Comparison of ENCODE assay signal across 13 cellular contexts in genomic region chr3:96331341-96331740, GRCh38.
DNase-seq lines count a peak whose midpoint lies in the region; ATAC-seq and TF ChIP-seq lines count a peak whose summit lies in the region.
"Had no signal": no experiment of that assay in that cellular context is flagged by ENCODE, and none has a peak within 500 bp of the region (broad histone marks: within the 10 kb centered on the region; RNA-seq: fewer than 3 reads in every experiment).

No MANE protein-coding gene starts in this region.

- H3K9ac ChIP-seq in PC-3 (ENCODE audit: low read length), result no peak overlapping the region

- H4K20me1 ChIP-seq in PC-3 (ENCODE audit: low read length), result no peaks in the 10 kb centered on the region

- H3K4me3 ChIP-seq in PC-3 (ENCODE audit: low read length) (no peak overlapping the region), left ventricle myocardium inferior (no peak overlapping the region)
- H3K4me3 ChIP-seq: gastroesophageal sphincter had no signal

- no peaks in the 10 kb centered on the region for H3K79me2 ChIP-seq in PC-3 (ENCODE audit: low read length)

- H3K36me3 ChIP-seq in PC-3 (ENCODE audit: low read depth, low read length) (no peaks in the 10 kb centered on the region), left ventricle myocardium inferior (no peaks in the 10 kb centered on the region)
- H3K36me3 ChIP-seq: gastroesophageal sphincter had no signal

- CTCF ChIA-PET in PC-3 (lab: Charles Lee), result interaction anchor here (0.6 kb wide), 1 partner anchor 195 kb away, joined by 3 read pairs; no protein-coding TSS in a partner anchor

- TF ChIP-seq CTCF in PC-3 (conservative IDR thresholded peaks at IDR 0.05; ENCODE audit: low read depth, low read length) (peak; percentile 75), foreskin keratinocyte (conservative IDR thresholded peaks at IDR 0.05) (peak; percentile 73), left ventricle myocardium inferior (IDR thresholded peaks at IDR 0.05; ENCODE audit: borderline replicate concordance) (no peak)

- POLR2A ChIA-PET in PC-3 (lab: Charles Lee; ENCODE audit: unreplicated experiment), result interaction anchor here (0.6 to 0.7 kb wide), 2 partner anchors 365 to 1516 kb away, joined by 3 read pairs; no protein-coding TSS in a partner anchor

- no peaks in the 10 kb centered on the region for H3K27me3 ChIP-seq in PC-3 (ENCODE audit: low read length)
- no peaks in the 10 kb centered on the region for H3K27me3 ChIP-seq in foreskin keratinocyte
- H3K27me3 ChIP-seq in left ventricle myocardium inferior (ENCODE audit: low read depth), result no peaks in the 10 kb centered on the region
- H3K27me3 ChIP-seq: gastroesophageal sphincter had no signal

- intact Hi-C loops in PC-3 (cut with micrococcal nuclease) (loop anchor here (1.0 to 10.0 kb wide), 7 partner anchors 151 to 1323 kb away; no protein-coding TSS in a partner anchor), left ventricle myocardium inferior (cut with micrococcal nuclease) (no loop called here)

- no TSS peak for BruUV-seq in PC-3 (replicated peaks; lab: Mats Ljungman, UMichigan)

- peak; percentile 57 for TF ChIP-seq RAD21 in Ishikawa (IDR thresholded peaks at IDR 0.05; ENCODE audit: low read depth)

- H3F3A ChIP-seq in PC-3 (ENCODE audit: low read length, unreplicated experiment), result no peaks in the 10 kb centered on the region

- H2AFZ ChIP-seq in PC-3 (ENCODE audit: low read length), result no peak overlapping the region

- no peak overlapping the region for H3K4me2 ChIP-seq in PC-3 (ENCODE audit: low read length)

- H3K9me3 ChIP-seq in PC-3 (ENCODE audit: low read length) (no peaks in the 10 kb centered on the region), left ventricle myocardium inferior (replicated peaks) (no peaks in the 10 kb centered on the region)
- H3K9me3 ChIP-seq: gastroesophageal sphincter had no signal

- ATAC-seq in PC-3, result peak; percentile 75
- ATAC-seq in foreskin keratinocyte, result peak; percentile 71
- ATAC-seq: activated naive CD4-positive, alpha-beta T cell treated with anti-CD3 and anti-CD28 coated beads, Interleukin-2, amount 50 U/mL, for 72 hours; gastroesophageal sphincter; left cardiac atrium had no signal

- TF ChIP-seq EP300 in Ishikawa (IDR thresholded peaks at IDR 0.05; ENCODE audit: borderline replicate concordance), result no peak

- DNase-seq in DMS53 treated with DMSO at 0.1 percent for 48 hours (lab: John Stamatoyannopoulos, UW; ENCODE audit: unreplicated experiment) (peak; percentile 13), PC-3 (peak; percentile 59), foreskin keratinocyte (peak in 1 of 2 donors; percentile 31), left ventricle myocardium inferior (no peak), RPMI8226 (no peak), CD1c-positive myeloid dendritic cell (ENCODE audit: extremely low spot score) (no peak), germinal center (ENCODE audit: low spot score) (no peak)
- DNase-seq: activated CD8-positive, alpha-beta memory T cell treated with anti-CD3 and anti-CD28 coated beads for 24 hours; left cardiac atrium; T-helper 9 cell had no signal

- H3K9me2 ChIP-seq in PC-3 (replicated peaks; ENCODE audit: low read length), result no peaks in the 10 kb centered on the region

- H3K4me1 ChIP-seq in PC-3 (ENCODE audit: insufficient read depth, low read length) (peaks cover 6% of the 10 kb centered on the region; the same call in 1 of the 2 replicates), foreskin keratinocyte (no peaks in the 10 kb centered on the region), left ventricle myocardium inferior (no peaks in the 10 kb centered on the region)
- H3K4me1 ChIP-seq: gastroesophageal sphincter had no signal

- H3K27ac ChIP-seq in PC-3 (ENCODE audit: low read length), result no peak overlapping the region
- no peak overlapping the region for H3K27ac ChIP-seq in foreskin keratinocyte
- H3K27ac ChIP-seq in left ventricle myocardium inferior (replicated peaks), result no peak overlapping the region
- H3K27ac ChIP-seq: gastroesophageal sphincter had no signal

TF ChIP-seq in Ishikawa, 13 proteins besides CTCF, POLR2A, EP300 and RAD21:
- no peak for TF ChIP-seq TCF12 (IDR thresholded peaks at IDR 0.05; ENCODE audit: low read depth)
- no peak for TF ChIP-seq CEBPB (IDR thresholded peaks at IDR 0.05)
- no peak for TF ChIP-seq ZBTB7A (IDR thresholded peaks at IDR 0.05; ENCODE audit: low read depth)
- no peak for TF ChIP-seq TEAD4 (IDR thresholded peaks at IDR 0.05)
- TF ChIP-seq TAF1 (IDR thresholded peaks at IDR 0.05; ENCODE audit: low read depth), result no peak
- TF ChIP-seq YY1 (IDR thresholded peaks at IDR 0.05; ENCODE audit: low read depth), result no peak
- TF ChIP-seq CREB1 (IDR thresholded peaks at IDR 0.05; ENCODE audit: low read depth), result no peak
- no peak for TF ChIP-seq FOXM1 (IDR thresholded peaks at IDR 0.05; ENCODE audit: borderline replicate concordance, low read depth)
- TF ChIP-seq NFIC (IDR thresholded peaks at IDR 0.05), result no peak
- no peak for TF ChIP-seq REST (IDR thresholded peaks at IDR 0.05; ENCODE audit: low read depth)
- TF ChIP-seq EGR1 (IDR thresholded peaks at IDR 0.05), result no peak
- TF ChIP-seq, protein P1, sequence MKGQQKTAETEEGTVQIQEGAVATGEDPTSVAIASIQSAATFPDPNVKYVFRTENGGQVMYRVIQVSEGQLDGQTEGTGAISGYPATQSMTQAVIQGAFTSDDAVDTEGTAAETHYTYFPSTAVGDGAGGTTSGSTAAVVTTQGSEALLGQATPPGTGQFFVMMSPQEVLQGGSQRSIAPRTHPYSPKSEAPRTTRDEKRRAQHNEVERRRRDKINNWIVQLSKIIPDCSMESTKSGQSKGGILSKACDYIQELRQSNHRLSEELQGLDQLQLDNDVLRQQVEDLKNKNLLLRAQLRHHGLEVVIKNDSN (IDR thresholded peaks at IDR 0.05), result no peak
- TF ChIP-seq MAX (IDR thresholded peaks at IDR 0.05), result no peak

Comparison
In these comparisons a context has a peak if more than half of its experiments do, and no peak if none do; other contexts are left out.
1. DNase-seq: peak in DMS53 treated with DMSO at 0.1 percent for 48 hours (single experiment) and PC-3 (single experiment); none in left ventricle myocardium inferior (single experiment), RPMI8226 (single experiment), CD1c-positive myeloid dendritic cell (single experiment) and germinal center (single experiment).